Comparison of ENCODE assay signal across 15 cellular contexts in the genomic region with DNA sequence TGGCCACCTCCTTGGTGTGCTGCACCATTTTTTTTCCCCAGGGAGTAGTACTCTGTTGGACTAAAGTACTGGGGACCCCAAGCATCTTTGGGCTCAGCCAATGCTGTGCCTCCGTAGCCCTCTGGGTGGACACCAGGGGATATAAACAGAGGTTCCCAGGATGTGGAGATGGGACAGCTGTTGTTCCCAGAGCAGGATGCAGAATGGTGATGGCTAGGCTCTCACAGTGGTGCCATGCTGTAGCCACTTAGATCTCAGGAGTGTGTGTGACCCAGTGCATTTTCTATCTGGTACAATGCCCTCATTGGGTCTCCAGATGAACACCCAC. TPM values are rescaled to one million over a fixed set of nuclear protein-coding genes. Genes with fewer than 3 reads are reported as not detected.
"Had no signal": no experiment of that assay in that cellular context is flagged by ENCODE, and none has a peak within 500 bp of the region (broad histone marks: within the 10 kb centered on the region; RNA-seq: fewer than 3 reads in every experiment).

No MANE protein-coding gene starts in this region.

- H3K4me3 ChIP-seq: body of pancreas, gastrocnemius medialis, heart right ventricle, psoas muscle, sigmoid colon, thoracic aorta had no signal

- H3K27me3 ChIP-seq: body of pancreas, gastrocnemius medialis, heart right ventricle, sigmoid colon had no signal

- H3K4me3 Mint-ChIP-seq: activated CD4-positive, alpha-beta T cell treated with anti-CD3 and anti-CD28 coated beads, Interleukin-2, amount 10 ng/mL, durations not matched to agents 7 days and 5 days; central memory CD8-positive, alpha-beta T cell; natural killer cell treated with Interleukin-12 subunit alpha and Interleukin-12 subunit beta and Interleukin-15 and Interleukin-18, amount 100 ng/mL, for 72 hours; stimulated activated naive CD8-positive, alpha-beta T cell treated with anti-CD3 and anti-CD28 coated beads, Interleukin-15, Interleukin-2, amounts not matched to agents 100 ng/mL and 50 ng/mL, for 24 hours had no signal

- ATAC-seq: body of pancreas, gastrocnemius medialis, psoas muscle had no signal

- H3K36me3 ChIP-seq: gastrocnemius medialis, heart right ventricle, sigmoid colon, thoracic aorta had no signal

- H3K9me3 ChIP-seq: body of pancreas, gastrocnemius medialis, psoas muscle, thoracic aorta had no signal

- H3K27ac Mint-ChIP-seq: activated CD4-positive, alpha-beta T cell treated with anti-CD3 and anti-CD28 coated beads, Interleukin-2, amount 10 ng/mL, durations not matched to agents 7 days and 5 days; activated T-helper 2 cell treated with anti-CD3 and anti-CD28 coated beads, Interferon-gamma antibody, Interleukin-2, Interleukin-4, amounts not matched to agents 10 μg/mL and 5 μg/mL and 100 μg/mL, durations not matched to agents 14 hours and 24 hours and 36 hours; natural killer cell treated with Interleukin-12 subunit alpha and Interleukin-12 subunit beta and Interleukin-15 and Interleukin-18, amount 100 ng/mL, for 72 hours; stimulated activated naive CD8-positive, alpha-beta T cell treated with anti-CD3 and anti-CD28 coated beads, Interleukin-15, Interleukin-2, amounts not matched to agents 100 ng/mL and 50 ng/mL, for 24 hours had no signal

- H3K4me1 ChIP-seq: body of pancreas, gastrocnemius medialis, heart right ventricle, psoas muscle, sigmoid colon had no signal

- H3K4me1 Mint-ChIP-seq: activated CD4-positive, alpha-beta T cell treated with anti-CD3 and anti-CD28 coated beads, Interleukin-2, amount 10 ng/mL, durations not matched to agents 7 days and 5 days; central memory CD8-positive, alpha-beta T cell had no signal

- H3K27ac ChIP-seq: body of pancreas, gastrocnemius medialis, heart right ventricle, psoas muscle, sigmoid colon, thoracic aorta had no signal

- DNase-seq: activated CD4-positive, alpha-beta T cell treated with anti-CD3 and anti-CD28 coated beads, Interleukin-2, amount 10 ng/mL, durations not matched to agents 7 days and 5 days; activated naive CD4-positive, alpha-beta T cell treated with anti-CD3 and anti-CD28 coated beads, Interleukin-2, amount 50 U/mL, for 16 hours; amniotic stem cell; body of pancreas; effector memory CD4-positive, alpha-beta T cell; gastrocnemius medialis; heart right ventricle; psoas muscle; sigmoid colon; stimulated activated CD4-positive, alpha-beta T cell treated with anti-CD3 and anti-CD28 coated beads, Interleukin-2, amount 100 ng/mL, for 48 hours had no signal

RNA-seq across cellular contexts. Expression of a gene that starts 50.9 kb away (rescaled TPM):
- total RNA-seq: activated T-helper 2 cell treated with anti-CD3 and anti-CD28 coated beads, Interferon-gamma antibody, Interleukin-2, Interleukin-4, amounts not matched to agents 10 μg/mL and 5 μg/mL and 100 μg/mL, durations not matched to agents 14 hours and 24 hours and 36 hours; natural killer cell treated with Interleukin-12 subunit alpha and Interleukin-12 subunit beta and Interleukin-15 and Interleukin-18, amount 100 ng/mL, for 72 hours had no signal
